In genomic region chr9:131812116-131812790, GRCh38 we compare ENCODE assay signal across 26 cellular contexts.
"Had no signal": no experiment of that assay in that cellular context is flagged by ENCODE, and none has a peak within 500 bp of the region (broad histone marks: within the 10 kb centered on the region; RNA-seq: fewer than 3 reads in every experiment).

No MANE protein-coding gene starts in this region.

- H3K36me3 ChIP-seq: adrenal gland, Peyer's patch, SJSA1 had no signal

- H3K36me3 Mint-ChIP-seq: activated naive CD8-positive, alpha-beta T cell treated with anti-CD3 and anti-CD28 coated beads, Interleukin-2, amount 10 ng/mL, durations not matched to agents 7 days and 5 days had no signal

- H3K4me3 ChIP-seq: adrenal gland, Peyer's patch, SJSA1 had no signal

- H3K9me3 Mint-ChIP-seq: activated naive CD8-positive, alpha-beta T cell treated with anti-CD3 and anti-CD28 coated beads, Interleukin-2, amount 10 ng/mL, durations not matched to agents 7 days and 5 days; T-helper 1 cell treated with Interleukin-12 subunit alpha and Interleukin-12 subunit beta and Interleukin-4 antibody, amounts not matched to agents 30 μg/mL and 1 μg/mL, for 36 hours had no signal

- H3K4me3 Mint-ChIP-seq: activated CD8-positive, alpha-beta T cell treated with anti-CD3 and anti-CD28 coated beads, Interleukin-2, amount 10 ng/mL, durations not matched to agents 7 days and 5 days; activated naive CD8-positive, alpha-beta T cell treated with anti-CD3 and anti-CD28 coated beads, Interleukin-2, amount 10 ng/mL, durations not matched to agents 7 days and 5 days; T-helper 1 cell treated with Interleukin-12 subunit alpha and Interleukin-12 subunit beta and Interleukin-4 antibody, amounts not matched to agents 30 μg/mL and 1 μg/mL, for 36 hours had no signal

- H3K27ac Mint-ChIP-seq: activated CD8-positive, alpha-beta T cell treated with anti-CD3 and anti-CD28 coated beads, Interleukin-2, amount 10 ng/mL, durations not matched to agents 7 days and 5 days; activated naive CD8-positive, alpha-beta T cell treated with anti-CD3 and anti-CD28 coated beads, Interleukin-2, amount 10 ng/mL, durations not matched to agents 7 days and 5 days; T-helper 1 cell treated with Interleukin-12 subunit alpha and Interleukin-12 subunit beta and Interleukin-4 antibody, amounts not matched to agents 30 μg/mL and 1 μg/mL, for 36 hours had no signal

- H3K4me1 Mint-ChIP-seq: activated naive CD8-positive, alpha-beta T cell treated with anti-CD3 and anti-CD28 coated beads, Interleukin-2, amount 10 ng/mL, durations not matched to agents 7 days and 5 days had no signal

- H3K9me3 ChIP-seq: adrenal gland, Peyer's patch, SJSA1 had no signal

- H3K27me3 ChIP-seq: Peyer's patch had no signal

- H3K27ac ChIP-seq: adrenal gland, Peyer's patch, SJSA1 had no signal

- DNase-seq: activated CD4-positive, alpha-beta T cell treated with anti-CD3 and anti-CD28 coated beads for 48 hours; activated CD4-positive, alpha-beta T cell treated with anti-CD3 and anti-CD28 coated beads, Interleukin-2, amount 50 U/mL, for 4 hours; activated CD4-positive, CD25-positive, alpha-beta regulatory T cell treated with anti-CD3 and anti-CD28 coated beads, Interleukin-2, amount 50 U/mL, for 72 hours; activated CD8-positive, alpha-beta memory T cell treated with anti-CD3 and anti-CD28 coated beads, Interleukin-2, amount 50 U/mL, for 48 hours; activated CD8-positive, alpha-beta T cell treated with anti-CD3 and anti-CD28 coated beads, Interleukin-2, amount 10 ng/mL, durations not matched to agents 7 days and 5 days; activated naive CD4-positive, alpha-beta T cell treated with anti-CD3 and anti-CD28 coated beads, Interleukin-2, amount 50 U/mL, for 16 hours; activated naive CD8-positive, alpha-beta T cell treated with anti-CD3 and anti-CD28 coated beads, Interleukin-2, amount 10 ng/mL, durations not matched to agents 7 days and 5 days; activated T-cell treated with anti-CD3 and anti-CD28 coated beads, Interleukin-2, amount 50 U/mL, for 1 hour; adrenal gland; anterior cingulate cortex; central memory CD4-positive, alpha-beta T cell; KG1; NCI-H1092; NCI-H1417; NCI-H1930; NCI-H2171; NCI-H226; NCI-H526; NCI-H774; NK-92 treated with Interleukin-12 subunit alpha and Interleukin-12 subunit beta, amount 100 ng/mL, for 24 hours; OCI-M1; Peyer's patch; SHP77 had no signal

- H3K4me1 ChIP-seq: adrenal gland, Peyer's patch, SJSA1 had no signal

- ATAC-seq: activated CD8-positive, alpha-beta T cell treated with anti-CD3 and anti-CD28 coated beads, Interleukin-2, amount 10 ng/mL, durations not matched to agents 7 days and 5 days; SK-N-SH treated with all-trans-retinoic acid at 6 μM for 48 hours had no signal
